ENCODE assay signal across 14 cellular contexts in genomic region chr3:196216081-196216564, GRCh38. TPM values are rescaled to one million over a fixed set of nuclear protein-coding genes. Genes with fewer than 3 reads are reported as not detected.
DNase-seq lines count a peak whose midpoint lies in the region; ATAC-seq and TF ChIP-seq lines count a peak whose summit lies in the region.
"Had no signal": no experiment of that assay in that cellular context is flagged by ENCODE, and none has a peak within 500 bp of the region (broad histone marks: within the 10 kb centered on the region; RNA-seq: fewer than 3 reads in every experiment).

Gene SLC51A, plus strand, starts transcription at chr3:196216534. Its CDS starts 179 bp downstream, at chr3:196216713.

- intact Hi-C loops in activated CD4-positive, alpha-beta T cell treated with anti-CD3 and anti-CD28 coated beads for 36 hours (cut with DNase I, micrococcal nuclease) = no loop called here
- intact Hi-C loops in spleen (cut with DNase I; ENCODE audit: low total_unique reads) = no loop called here

- peak within 1 kb of the TSS; percentile 21 for H3K27ac Mint-ChIP-seq in activated CD4-positive, alpha-beta T cell treated with anti-CD3 and anti-CD28 coated beads for 36 hours
- peak within 1 kb of the TSS; percentile 38 for H3K27ac Mint-ChIP-seq in activated naive CD8-positive, alpha-beta T cell treated with anti-CD3 and anti-CD28 coated beads for 36 hours
- H3K27ac Mint-ChIP-seq in stimulated activated naive CD8-positive, alpha-beta T cell treated with anti-CD3 and anti-CD28 coated beads, Interleukin-15, amount 100 ng/mL, for 72 hours = peak within 1 kb of the TSS in 1 of 2 donors; percentile 90

- no peak within 1 kb of the TSS for H3K4me3 ChIP-seq in spleen
- H3K4me3 ChIP-seq: A549 had no signal

- ATAC-seq in activated CD4-positive, alpha-beta T cell treated with anti-CD3 and anti-CD28 coated beads for 36 hours = no peak
- ATAC-seq in left lobe of liver = peak; percentile 78
- no peak for ATAC-seq in stimulated activated naive CD8-positive, alpha-beta T cell treated with anti-CD3 and anti-CD28 coated beads, Interleukin-15, amount 100 ng/mL, for 72 hours
- ATAC-seq in GM19035 (IDR thresholded peaks at IDR 0.05; ENCODE audit: unreplicated experiment) = no peak
- no peak for ATAC-seq in omental fat pad (ENCODE audit: low FRiP score)
- ATAC-seq: A549, T-helper 17 cell had no signal

- TF ChIP-seq CTCF in spleen (IDR thresholded peaks at IDR 0.05 in 8 of 11, conservative IDR thresholded peaks at IDR 0.05 in 3 of 11) (no peak), omental fat pad (IDR thresholded peaks at IDR 0.05) (no peak)

- POLR2A ChIA-PET in activated CD4-positive, alpha-beta T cell treated with anti-CD3 and anti-CD28 coated beads for 36 hours (lab: Charles Lee) = no interaction called here

- H3K9me3 ChIP-seq in spleen = no peaks in the 10 kb centered on the region
- H3K9me3 ChIP-seq: A549, upper lobe of left lung had no signal

- CTCF ChIA-PET in activated CD4-positive, alpha-beta T cell treated with anti-CD3 and anti-CD28 coated beads for 36 hours (lab: Charles Lee) = interaction anchor here (0.7 to 0.8 kb wide), 2 partner anchors 20 to 38 kb away, joined by 3 read pairs; no protein-coding TSS in a partner anchor

- no peak within 1 kb of the TSS for H3K4me3 Mint-ChIP-seq in activated CD4-positive, alpha-beta T cell treated with anti-CD3 and anti-CD28 coated beads for 36 hours
- no peak within 1 kb of the TSS for H3K4me3 Mint-ChIP-seq in activated naive CD8-positive, alpha-beta T cell treated with anti-CD3 and anti-CD28 coated beads for 36 hours
- peak within 1 kb of the TSS in 1 of 2 donors; percentile 10 for H3K4me3 Mint-ChIP-seq in stimulated activated naive CD8-positive, alpha-beta T cell treated with anti-CD3 and anti-CD28 coated beads, Interleukin-15, amount 100 ng/mL, for 72 hours
- H3K4me3 Mint-ChIP-seq: T-helper 17 cell had no signal

- no peaks in the 10 kb centered on the region for H3K27me3 ChIP-seq in spleen (replicated peaks in 1 of 7)
- H3K27me3 ChIP-seq: upper lobe of left lung had no signal

- H3K4me1 ChIP-seq in spleen = peaks cover 9 to 35% (median 18%) of the 10 kb centered on the region in 6 donors
- H3K4me1 ChIP-seq: A549 had no signal

- TF ChIP-seq POLR2A in spleen (IDR thresholded peaks at IDR 0.05) = no peak

- no peaks in the 10 kb centered on the region for H3K27me3 Mint-ChIP-seq in activated CD4-positive, alpha-beta T cell treated with anti-CD3 and anti-CD28 coated beads for 36 hours
- no peaks in the 10 kb centered on the region for H3K27me3 Mint-ChIP-seq in activated naive CD8-positive, alpha-beta T cell treated with anti-CD3 and anti-CD28 coated beads for 36 hours
- no peaks in the 10 kb centered on the region for H3K27me3 Mint-ChIP-seq in stimulated activated naive CD8-positive, alpha-beta T cell treated with anti-CD3 and anti-CD28 coated beads, Interleukin-15, amount 100 ng/mL, for 72 hours
- H3K27me3 Mint-ChIP-seq: T-helper 17 cell had no signal

- DNase-seq in activated CD4-positive, alpha-beta T cell treated with anti-CD3 and anti-CD28 coated beads for 36 hours = no peak
- DNase-seq in activated CD4-positive, alpha-beta T cell treated with anti-CD3 and anti-CD28 coated beads for 1 hour = no peak
- no peak for DNase-seq in activated naive CD8-positive, alpha-beta T cell treated with anti-CD3 and anti-CD28 coated beads for 36 hours
- DNase-seq in left lobe of liver (ENCODE audit: low spot score) (peak; percentile 80), spleen (peak; percentile 66), omental fat pad (ENCODE audit: low spot score) (no peak)
- DNase-seq in stimulated activated naive CD8-positive, alpha-beta T cell treated with anti-CD3 and anti-CD28 coated beads, Interleukin-15, amount 100 ng/mL, for 72 hours = no peak
- DNase-seq: DMS53, T-helper 17 cell, upper lobe of left lung had no signal

- H3K36me3 Mint-ChIP-seq in activated CD4-positive, alpha-beta T cell treated with anti-CD3 and anti-CD28 coated beads for 36 hours (ENCODE audit: low read depth) = no peaks in the 10 kb centered on the region
- no peaks in the 10 kb centered on the region for H3K36me3 Mint-ChIP-seq in activated naive CD8-positive, alpha-beta T cell treated with anti-CD3 and anti-CD28 coated beads for 36 hours

- H3K4me1 Mint-ChIP-seq in activated CD4-positive, alpha-beta T cell treated with anti-CD3 and anti-CD28 coated beads for 36 hours = peaks cover 12% of the 10 kb centered on the region
- peaks cover 15% of the 10 kb centered on the region for H3K4me1 Mint-ChIP-seq in activated naive CD8-positive, alpha-beta T cell treated with anti-CD3 and anti-CD28 coated beads for 36 hours
- H3K4me1 Mint-ChIP-seq in stimulated activated naive CD8-positive, alpha-beta T cell treated with anti-CD3 and anti-CD28 coated beads, Interleukin-15, amount 100 ng/mL, for 72 hours = peaks cover 32% of the 10 kb centered on the region

- WGBS in spleen, 5 donors = 72 to 80% (median 74%) methylated on average over 14 to 15 of the region's 15 CpGs

- H3K9me3 Mint-ChIP-seq in activated CD4-positive, alpha-beta T cell treated with anti-CD3 and anti-CD28 coated beads for 36 hours (ENCODE audit: low read depth) = no peaks in the 10 kb centered on the region
- H3K9me3 Mint-ChIP-seq in activated naive CD8-positive, alpha-beta T cell treated with anti-CD3 and anti-CD28 coated beads for 36 hours = no peaks in the 10 kb centered on the region
- H3K9me3 Mint-ChIP-seq in stimulated activated naive CD8-positive, alpha-beta T cell treated with anti-CD3 and anti-CD28 coated beads, Interleukin-15, amount 100 ng/mL, for 72 hours = no peaks in the 10 kb centered on the region

- H3K36me3 ChIP-seq in spleen = no peaks in the 10 kb centered on the region
- H3K36me3 ChIP-seq: upper lobe of left lung had no signal

- H3K27ac ChIP-seq in spleen = peak within 1 kb of the TSS in 4 of 8 donors; percentile 62 to 91 (median 88)
- H3K27ac ChIP-seq: A549, upper lobe of left lung had no signal

RNA-seq across cellular contexts. Expression of gene SLC51A, which starts in this region (rescaled TPM):
- total RNA-seq in activated CD4-positive, alpha-beta T cell treated with anti-CD3 and anti-CD28 coated beads for 36 hours = not detected
- not detected for total RNA-seq in activated naive CD8-positive, alpha-beta T cell treated with anti-CD3 and anti-CD28 coated beads for 36 hours
- total RNA-seq in left lobe of liver = 20.0 TPM
- total RNA-seq in spleen = 10 to 100 TPM in 1 of 7 donors, 1 to 10 TPM in 6; 2.0 to 14.6 (median 4.1) TPM
- 1 to 10 TPM in 1 of 3 donors, under 1 TPM in 2; 0.30 to 1.1 (median 0.54) TPM for polyA plus RNA-seq in spleen
- under 1 TPM in 1 of 4 donors, not detected in 3; 0.65 TPM for total RNA-seq in omental fat pad
- total RNA-seq: endothelial cell of umbilical vein, OCI-LY7, T-helper 17 cell had no signal
- polyA plus RNA-seq: A549, endothelial cell of umbilical vein had no signal

Comparison
In these comparisons a context has a peak if more than half of its experiments do, and no peak if none do; other contexts are left out.
1. DNase-seq: peak in left lobe of liver (single experiment) and spleen (single experiment); none in activated CD4-positive, alpha-beta T cell treated with anti-CD3 and anti-CD28 coated beads for 36 hours (single experiment), activated CD4-positive, alpha-beta T cell treated with anti-CD3 and anti-CD28 coated beads for 1 hour (single experiment), activated naive CD8-positive, alpha-beta T cell treated with anti-CD3 and anti-CD28 coated beads for 36 hours (single experiment), stimulated activated naive CD8-positive, alpha-beta T cell treated with anti-CD3 and anti-CD28 coated beads, Interleukin-15, amount 100 ng/mL, for 72 hours (0 of 2) and omental fat pad (single experiment).